In genomic region chr3:25338158-25338725, GRCh38 we compare ENCODE assay signal across 1 cellular context.
TF ChIP-seq lines count a peak whose summit lies in the region.

No MANE protein-coding gene starts in this region.

TF ChIP-seq in HepG2, 621 proteins besides CTCF, POLR2A, EP300 and RAD21 (continued from another document):
- TF ChIP-seq HIC2 (CRISPR knock-in tag; IDR thresholded peaks at IDR 0.05; ENCODE audit: low read depth) (no peak), NR2F1 (CRISPR knock-in tag; IDR thresholded peaks at IDR 0.05) (no peak), LCORL (IDR thresholded peaks at IDR 0.05) (no peak), LCORL (CRISPR knock-in tag; IDR thresholded peaks at IDR 0.05) (no peak), JUNB (CRISPR knock-in tag; IDR thresholded peaks at IDR 0.05; ENCODE audit: borderline replicate concordance) (no peak), ZNF383 (CRISPR knock-in tag; IDR thresholded peaks at IDR 0.05; ENCODE audit: borderline replicate concordance) (no peak), KLF11 (CRISPR knock-in tag; IDR thresholded peaks at IDR 0.05) (no peak)
